Comparison of ENCODE assay signal across 15 cellular contexts in the genomic region with DNA sequence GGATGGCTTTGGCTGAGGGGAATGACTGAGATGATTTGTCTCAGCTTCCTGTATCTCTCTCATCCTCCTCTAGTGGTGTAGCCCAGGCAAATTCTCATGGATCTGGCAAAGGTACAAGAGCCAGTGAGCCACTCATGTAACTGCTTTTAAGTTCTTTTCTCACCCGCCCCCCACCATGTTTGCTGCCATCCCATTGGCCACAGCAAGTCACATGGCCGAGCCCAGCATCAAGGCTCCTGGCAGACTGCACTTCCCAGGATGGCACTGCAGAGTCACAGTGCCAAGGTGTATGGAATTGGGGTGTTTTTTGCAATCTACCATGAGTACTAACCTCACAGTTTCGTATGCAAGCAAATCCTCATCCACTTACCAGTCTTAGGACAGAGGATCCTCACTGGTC.
DNase-seq lines count a peak whose midpoint lies in the region; ATAC-seq lines count a peak whose summit lies in the region.
"Had no signal": no experiment of that assay in that cellular context is flagged by ENCODE, and none has a peak within 500 bp of the region (broad histone marks: within the 10 kb centered on the region; RNA-seq: fewer than 3 reads in every experiment).

No MANE protein-coding gene starts in this region.

- peaks cover 49 to 66% of the 10 kb centered on the region in 2 donors for H3K36me3 Mint-ChIP-seq in stimulated activated naive B cell treated with anti-CD40 and anti-IgM and Interleukin-4, amounts not matched to agents 10 μg/mL and 1 μg/mL and 100 μg/mL, for 72 hours
- H3K36me3 Mint-ChIP-seq: mesothelial cell of epicardium had no signal

- DNase-seq in NCI-H1417 (lab: John Stamatoyannopoulos, UW) (peak; percentile 44 to 74 (median 65)), NCI-H1417 treated with DMSO at 0.1 percent for 48 hours (lab: John Stamatoyannopoulos, UW) (no peak), NCI-H2029 treated with DMSO at 0.1 percent for 48 hours (lab: John Stamatoyannopoulos, UW) (peak; percentile 89), T1000 (lab: John Stamatoyannopoulos, UW) (peak; percentile 11), COLO829 (ENCODE audit: low spot score) (no peak)
- no peak for DNase-seq in stimulated activated naive B cell treated with anti-CD40 and anti-IgM and Interleukin-4, amounts not matched to agents 10 μg/mL and 1 μg/mL and 100 μg/mL, for 72 hours
- DNase-seq: activated T-cell treated with anti-CD3 and anti-CD28 coated beads, Interleukin-2, amount 50 U/mL, for 72 hours; aorta; GOT3; MM.1S; NK-92 treated with Interleukin-12 subunit alpha and Interleukin-12 subunit beta, amount 100 ng/mL, for 24 hours; stimulated activated CD4-positive, alpha-beta T cell treated with anti-CD3 and anti-CD28 coated beads, Interleukin-12 subunit alpha, Interleukin-12 subunit beta, amount 100 ng/mL, for 4 hours had no signal

- H3K4me1 Mint-ChIP-seq in stimulated activated naive B cell treated with anti-CD40 and anti-IgM and Interleukin-4, amounts not matched to agents 10 μg/mL and 1 μg/mL and 100 μg/mL, for 72 hours, result peaks cover 72 to 91% of the 10 kb centered on the region in 2 donors

- H3K27ac Mint-ChIP-seq in stimulated activated naive B cell treated with anti-CD40 and anti-IgM and Interleukin-4, amounts not matched to agents 10 μg/mL and 1 μg/mL and 100 μg/mL, for 72 hours, result peak overlapping the region; percentile 81
- H3K27ac Mint-ChIP-seq: activated T-cell treated with anti-CD3 and anti-CD28 coated beads, Interleukin-2, amount 50 U/mL, for 72 hours; mesothelial cell of epicardium had no signal

- peak overlapping the region in 1 of 2 donors; percentile 39 for H3K4me3 Mint-ChIP-seq in stimulated activated naive B cell treated with anti-CD40 and anti-IgM and Interleukin-4, amounts not matched to agents 10 μg/mL and 1 μg/mL and 100 μg/mL, for 72 hours
- H3K4me3 Mint-ChIP-seq: activated T-cell treated with anti-CD3 and anti-CD28 coated beads, Interleukin-2, amount 50 U/mL, for 72 hours; mesothelial cell of epicardium had no signal

- peaks cover 5 to 10% of the 10 kb centered on the region in 2 donors for H3K9me3 Mint-ChIP-seq in stimulated activated naive B cell treated with anti-CD40 and anti-IgM and Interleukin-4, amounts not matched to agents 10 μg/mL and 1 μg/mL and 100 μg/mL, for 72 hours

- H3K27me3 Mint-ChIP-seq in stimulated activated naive B cell treated with anti-CD40 and anti-IgM and Interleukin-4, amounts not matched to agents 10 μg/mL and 1 μg/mL and 100 μg/mL, for 72 hours, result no peaks in the 10 kb centered on the region

- ATAC-seq in stimulated activated naive B cell treated with anti-CD40 and anti-IgM and Interleukin-4, amounts not matched to agents 10 μg/mL and 1 μg/mL and 100 μg/mL, for 72 hours (replicated peaks), result no peak
- ATAC-seq in GM18502 (IDR thresholded peaks at IDR 0.05; ENCODE audit: poor library complexity, unreplicated experiment), result no peak
- ATAC-seq in HG03432 (IDR thresholded peaks at IDR 0.05; ENCODE audit: unreplicated experiment), result no peak
- ATAC-seq: activated T-cell treated with anti-CD3 and anti-CD28 coated beads, Interleukin-2, amount 50 U/mL, for 72 hours had no signal

Comparison
In these comparisons a context has a peak if more than half of its experiments do, and no peak if none do; other contexts are left out.
1. DNase-seq: peak in NCI-H1417 (3 of 3), NCI-H2029 treated with DMSO at 0.1 percent for 48 hours (single experiment) and T1000 (single experiment); none in NCI-H1417 treated with DMSO at 0.1 percent for 48 hours (single experiment), stimulated activated naive B cell treated with anti-CD40 and anti-IgM and Interleukin-4, amounts not matched to agents 10 μg/mL and 1 μg/mL and 100 μg/mL, for 72 hours (single experiment) and COLO829 (single experiment).